Comparison of ENCODE assay signal across 23 cellular contexts in the genomic region with DNA sequence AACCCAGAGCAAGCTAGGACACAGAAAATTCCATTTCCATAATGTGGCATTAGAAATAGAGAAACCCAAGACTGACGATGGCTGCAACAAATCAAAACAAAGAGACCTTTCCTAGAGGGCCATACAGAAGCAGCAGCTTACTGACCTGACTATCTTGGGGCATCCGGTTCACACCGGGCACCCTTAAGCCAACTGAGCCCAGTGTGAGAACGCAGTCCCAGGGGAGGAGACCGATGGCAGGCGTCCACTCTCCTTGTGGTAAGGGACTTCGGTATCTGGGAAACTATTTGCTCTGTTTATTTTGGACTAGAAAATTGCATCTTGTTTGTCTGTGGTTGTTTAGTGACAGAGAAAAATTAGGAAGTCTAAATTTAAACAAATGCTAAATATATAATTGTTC.
DNase-seq lines count a peak whose midpoint lies in the region; ATAC-seq and TF ChIP-seq lines count a peak whose summit lies in the region.
"Had no signal": no experiment of that assay in that cellular context is flagged by ENCODE, and none has a peak within 500 bp of the region (broad histone marks: within the 10 kb centered on the region; RNA-seq: fewer than 3 reads in every experiment).

No MANE protein-coding gene starts in this region.

- H3K36me3 ChIP-seq in heart left ventricle, result no peaks in the 10 kb centered on the region
- no peaks in the 10 kb centered on the region for H3K36me3 ChIP-seq in left ventricle myocardium inferior
- H3K36me3 ChIP-seq in muscle layer of duodenum (ENCODE audit: control insufficient read depth in 1 of 2, insufficient read depth in 2 of 2, low read length in 2 of 2), result no peaks in the 10 kb centered on the region
- H3K36me3 ChIP-seq in aorta (ENCODE audit: control insufficient read depth in 1 of 2, insufficient read depth in 2 of 2, low read length in 1 of 2), result no peaks in the 10 kb centered on the region
- H3K36me3 ChIP-seq: SJSA1 had no signal

- H3K27me3 ChIP-seq in heart left ventricle (no peaks in the 10 kb centered on the region), left ventricle myocardium inferior (ENCODE audit: low read depth) (no peaks in the 10 kb centered on the region), muscle layer of duodenum (ENCODE audit: low read depth, low read length) (no peaks in the 10 kb centered on the region), aorta (ENCODE audit: control insufficient read depth in 1 of 2, insufficient read depth in 2 of 2, low read length in 1 of 2) (no peaks in the 10 kb centered on the region)
- H3K27me3 ChIP-seq: BLaER1 treated with 17β-estradiol and CSF1 and Interleukin-3, amounts not matched to agents 10 nM and 100 nM; SJSA1 had no signal

- 56 to 70% (median 67%) methylated on average over 7 of the region's 7 CpGs for WGBS in heart left ventricle, 4 donors
- 3 to 9% methylated on average over 7 of the region's 7 CpGs for WGBS in aorta, 2 donors

- TF ChIP-seq CTCF in heart left ventricle (IDR thresholded peaks at IDR 0.05) (no peak), left ventricle myocardium inferior (IDR thresholded peaks at IDR 0.05; ENCODE audit: borderline replicate concordance) (no peak), foreskin fibroblast (IDR thresholded peaks at IDR 0.05; ENCODE audit: low read depth, low read length) (no peak)

- peaks cover 0 to 9% (median 0%) of the 10 kb centered on the region in 12 donors for H3K4me1 ChIP-seq in heart left ventricle
- peaks cover 16% of the 10 kb centered on the region for H3K4me1 ChIP-seq in left ventricle myocardium inferior
- H3K4me1 ChIP-seq in muscle layer of duodenum (ENCODE audit: control insufficient read depth in 1 of 2, insufficient read depth in 2 of 2, low read length in 2 of 2), result no peaks in the 10 kb centered on the region
- peaks cover 0 to 9% of the 10 kb centered on the region in 2 donors for H3K4me1 ChIP-seq in aorta (ENCODE audit: control insufficient read depth in 1 of 2, insufficient read depth in 2 of 2, low read length in 2 of 2)
- H3K4me1 ChIP-seq: SJSA1 had no signal

- no peaks in the 10 kb centered on the region for H3K9me3 ChIP-seq in heart left ventricle
- H3K9me3 ChIP-seq in left ventricle myocardium inferior (replicated peaks), result peaks cover under 1% of the 10 kb centered on the region
- H3K9me3 ChIP-seq in muscle layer of duodenum (ENCODE audit: control insufficient read depth in 1 of 2, low read length in 2 of 2), result no peaks in the 10 kb centered on the region
- no peaks in the 10 kb centered on the region for H3K9me3 ChIP-seq in aorta (ENCODE audit: control insufficient read depth, low read length)
- H3K9me3 ChIP-seq: SJSA1 had no signal

- intact Hi-C loops in heart left ventricle (cut with DNase I), result no loop called here
- intact Hi-C loops in left cardiac atrium (cut with DNase I), result no loop called here
- intact Hi-C loops in left ventricle myocardium inferior (cut with micrococcal nuclease), result no loop called here
- intact Hi-C loops in aorta (cut with DNase I), result loop anchor here in 1 of 2 donors (5.0 kb wide), 1 partner anchor 46 kb away; no protein-coding TSS in a partner anchor

- ATAC-seq in heart left ventricle, result peak in 2 of 4 donors; percentile 24 to 65
- no peak for ATAC-seq in left cardiac atrium
- ATAC-seq in aorta (ENCODE audit: low FRiP score), result peak; percentile 75
- ATAC-seq: HepG2, K562 had no signal

- DNase-seq in heart left ventricle (peak in 3 of 5 donors; percentile 48 to 57 (median 52)), left cardiac atrium (no peak), left ventricle myocardium inferior (no peak), aorta (peak; percentile 75 to 94), cerebellar cortex (ENCODE audit: low spot score) (no peak), foreskin fibroblast (no peak), hepatic stellate cell (ENCODE audit: low spot score) (no peak)
- DNase-seq: AML-193; CD4-positive, alpha-beta T cell; GOT3; HCEC 1CT; Kasumi-1; MV-4-11; NCI-H1105 treated with DMSO at 0.1 percent for 48 hours; NCI-H2029; NCI-H446; NCI-H524 treated with DMSO at 0.1 percent for 48 hours; NCI-H774 had no signal

- H3K4me3 ChIP-seq in heart left ventricle, result no peak overlapping the region
- no peak overlapping the region for H3K4me3 ChIP-seq in left ventricle myocardium inferior
- H3K4me3 ChIP-seq in muscle layer of duodenum (ENCODE audit: low read depth in 1 of 2, low read length in 2 of 2), result no peak overlapping the region
- H3K4me3 ChIP-seq in aorta (ENCODE audit: low read length in 2 of 2), result no peak overlapping the region
- no peak overlapping the region for H3K4me3 ChIP-seq in foreskin fibroblast (ENCODE audit: low read depth in 1 of 2, low read length in 2 of 2)
- H3K4me3 ChIP-seq: BLaER1 treated with 17β-estradiol and CSF1 and Interleukin-3, amounts not matched to agents 10 nM and 100 nM; K562; SJSA1 had no signal

- H3K27ac ChIP-seq in heart left ventricle, result peak overlapping the region in 6 of 12 donors; percentile 6 to 72 (median 51)
- peak overlapping the region; percentile 60 for H3K27ac ChIP-seq in left ventricle myocardium inferior (replicated peaks)
- peak overlapping the region; percentile 19 for H3K27ac ChIP-seq in muscle layer of duodenum (ENCODE audit: low read length)
- H3K27ac ChIP-seq in aorta (ENCODE audit: low read depth in 1 of 2, low read length in 2 of 2), result no peak overlapping the region
- H3K27ac ChIP-seq: BLaER1 treated with 17β-estradiol and CSF1 and Interleukin-3, amounts not matched to agents 10 nM and 100 nM; SJSA1 had no signal

- no peak for TF ChIP-seq POLR2A in heart left ventricle (IDR thresholded peaks at IDR 0.05)

Comparison
In these comparisons a context has a peak if more than half of its experiments do, and no peak if none do; other contexts are left out.
1. DNase-seq: peak in heart left ventricle (3 of 5) and aorta (2 of 2); none in left cardiac atrium (single experiment), left ventricle myocardium inferior (single experiment), cerebellar cortex (single experiment), foreskin fibroblast (0 of 2) and hepatic stellate cell (single experiment).
2. H3K27ac ChIP-seq: peak in left ventricle myocardium inferior (single experiment) and muscle layer of duodenum (single experiment); none in aorta (0 of 2).